In the genomic region with DNA sequence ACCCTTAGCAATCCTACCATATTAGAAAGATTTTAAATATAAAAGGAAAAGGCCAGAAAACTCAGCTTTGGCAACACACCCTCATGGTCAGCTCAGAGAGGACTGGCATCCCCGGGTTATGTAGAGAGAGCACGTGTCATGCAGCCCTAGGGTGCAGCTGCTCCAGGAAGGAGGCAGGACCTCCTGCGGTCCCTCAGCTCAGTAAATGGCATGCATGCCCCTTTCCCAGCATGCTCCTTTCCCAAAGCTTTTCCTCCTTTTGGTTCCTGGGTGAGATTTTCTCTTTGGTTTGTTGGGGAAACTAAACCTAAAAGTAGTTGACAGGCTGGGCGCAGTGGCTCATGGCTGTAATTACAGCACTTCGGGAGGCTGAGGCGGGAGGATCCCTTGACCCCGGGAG, we compare ENCODE assay signal across 1 cellular context.
TF ChIP-seq lines count a peak whose summit lies in the region.

No MANE protein-coding gene starts in this region.

TF ChIP-seq in GM23338, 12 proteins besides CTCF, POLR2A, EP300 and RAD21:
- TF ChIP-seq POLR2AphosphoS5 (IDR thresholded peaks at IDR 0.05; ENCODE audit: low read depth) (no peak), CREB1 (CRISPR knock-in tag; IDR thresholded peaks at IDR 0.05; ENCODE audit: low read depth) (no peak), ZNF331 (CRISPR knock-in tag; IDR thresholded peaks at IDR 0.05; ENCODE audit: low read depth) (no peak), NANOG (IDR thresholded peaks at IDR 0.05; ENCODE audit: borderline replicate concordance) (no peak), JUNB (IDR thresholded peaks at IDR 0.05; ENCODE audit: unreplicated experiment) (no peak), ZNF462 (CRISPR knock-in tag; IDR thresholded peaks at IDR 0.05) (no peak), EZH2 (IDR thresholded peaks at IDR 0.05; ENCODE audit: low read depth, unreplicated experiment) (no peak), STAT1 (IDR thresholded peaks at IDR 0.05; ENCODE audit: unreplicated experiment) (no peak), ZNF114 (CRISPR knock-in tag; IDR thresholded peaks at IDR 0.05) (no peak), EZH2phosphoT487 (IDR thresholded peaks at IDR 0.05; ENCODE audit: unreplicated experiment) (no peak)
- TF ChIP-seq, protein P1, sequence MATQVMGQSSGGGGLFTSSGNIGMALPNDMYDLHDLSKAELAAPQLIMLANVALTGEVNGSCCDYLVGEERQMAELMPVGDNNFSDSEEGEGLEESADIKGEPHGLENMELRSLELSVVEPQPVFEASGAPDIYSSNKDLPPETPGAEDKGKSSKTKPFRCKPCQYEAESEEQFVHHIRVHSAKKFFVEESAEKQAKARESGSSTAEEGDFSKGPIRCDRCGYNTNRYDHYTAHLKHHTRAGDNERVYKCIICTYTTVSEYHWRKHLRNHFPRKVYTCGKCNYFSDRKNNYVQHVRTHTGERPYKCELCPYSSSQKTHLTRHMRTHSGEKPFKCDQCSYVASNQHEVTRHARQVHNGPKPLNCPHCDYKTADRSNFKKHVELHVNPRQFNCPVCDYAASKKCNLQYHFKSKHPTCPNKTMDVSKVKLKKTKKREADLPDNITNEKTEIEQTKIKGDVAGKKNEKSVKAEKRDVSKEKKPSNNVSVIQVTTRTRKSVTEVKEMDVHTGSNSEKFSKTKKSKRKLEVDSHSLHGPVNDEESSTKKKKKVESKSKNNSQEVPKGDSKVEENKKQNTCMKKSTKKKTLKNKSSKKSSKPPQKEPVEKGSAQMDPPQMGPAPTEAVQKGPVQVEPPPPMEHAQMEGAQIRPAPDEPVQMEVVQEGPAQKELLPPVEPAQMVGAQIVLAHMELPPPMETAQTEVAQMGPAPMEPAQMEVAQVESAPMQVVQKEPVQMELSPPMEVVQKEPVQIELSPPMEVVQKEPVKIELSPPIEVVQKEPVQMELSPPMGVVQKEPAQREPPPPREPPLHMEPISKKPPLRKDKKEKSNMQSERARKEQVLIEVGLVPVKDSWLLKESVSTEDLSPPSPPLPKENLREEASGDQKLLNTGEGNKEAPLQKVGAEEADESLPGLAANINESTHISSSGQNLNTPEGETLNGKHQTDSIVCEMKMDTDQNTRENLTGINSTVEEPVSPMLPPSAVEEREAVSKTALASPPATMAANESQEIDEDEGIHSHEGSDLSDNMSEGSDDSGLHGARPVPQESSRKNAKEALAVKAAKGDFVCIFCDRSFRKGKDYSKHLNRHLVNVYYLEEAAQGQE (IDR thresholded peaks at IDR 0.05; ENCODE audit: unreplicated experiment) = no peak
- TF ChIP-seq, protein P2, sequence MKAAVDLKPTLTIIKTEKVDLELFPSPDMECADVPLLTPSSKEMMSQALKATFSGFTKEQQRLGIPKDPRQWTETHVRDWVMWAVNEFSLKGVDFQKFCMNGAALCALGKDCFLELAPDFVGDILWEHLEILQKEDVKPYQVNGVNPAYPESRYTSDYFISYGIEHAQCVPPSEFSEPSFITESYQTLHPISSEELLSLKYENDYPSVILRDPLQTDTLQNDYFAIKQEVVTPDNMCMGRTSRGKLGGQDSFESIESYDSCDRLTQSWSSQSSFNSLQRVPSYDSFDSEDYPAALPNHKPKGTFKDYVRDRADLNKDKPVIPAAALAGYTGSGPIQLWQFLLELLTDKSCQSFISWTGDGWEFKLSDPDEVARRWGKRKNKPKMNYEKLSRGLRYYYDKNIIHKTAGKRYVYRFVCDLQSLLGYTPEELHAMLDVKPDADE (IDR thresholded peaks at IDR 0.05) = no peak
TF ChIP-seq in GM23338: peak in this region for 0.
